Comparison of ENCODE assay signal across 11 cellular contexts in the genomic region with DNA sequence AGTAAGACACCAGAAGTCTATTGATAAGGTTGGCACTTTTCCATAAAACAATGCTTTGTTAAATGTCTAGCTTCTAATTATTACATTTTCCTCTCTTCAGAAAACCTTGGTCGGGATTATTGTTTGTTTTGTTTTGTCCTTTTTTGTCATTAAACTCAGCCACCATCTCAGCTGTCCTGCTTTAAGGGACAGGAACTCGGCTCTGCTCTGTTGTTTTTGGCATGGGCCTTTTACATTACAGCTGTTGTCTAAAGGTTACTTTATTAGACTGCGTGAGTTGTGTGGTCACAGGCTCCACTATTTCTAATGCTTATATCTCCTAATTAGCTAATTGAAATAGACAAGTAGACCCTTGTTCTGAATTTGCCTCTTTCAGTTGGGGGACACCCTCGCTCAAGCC. TPM values are rescaled to one million over a fixed set of nuclear protein-coding genes. Genes with fewer than 3 reads are reported as not detected.
DNase-seq lines count a peak whose midpoint lies in the region; ATAC-seq and TF ChIP-seq lines count a peak whose summit lies in the region.
"Had no signal": no experiment of that assay in that cellular context is flagged by ENCODE, and none has a peak within 500 bp of the region (broad histone marks: within the 10 kb centered on the region; RNA-seq: fewer than 3 reads in every experiment).

No MANE protein-coding gene starts in this region.

- no peak overlapping the region for H2BK5ac ChIP-seq in mesenchymal stem cell (ENCODE audit: low read depth, low read length, poor library complexity, severe bottlenecking)

- H3K18ac ChIP-seq in mesenchymal stem cell (ENCODE audit: low read depth in 1 of 2, low read length in 2 of 2), result no peak overlapping the region

- no peak overlapping the region for H3K4me2 ChIP-seq in mesenchymal stem cell (ENCODE audit: low read length, poor library complexity, severe bottlenecking)

- no peak for ATAC-seq in thoracic aorta (ENCODE audit: insufficient number of reproducible peaks, low FRiP score, low read depth)
- ATAC-seq in activated naive CD8-positive, alpha-beta T cell treated with anti-CD3 and anti-CD28 coated beads, Interleukin-2, amount 50 U/mL, for 24 hours, result no peak
- ATAC-seq: Panc1 had no signal

- H3K27me3 ChIP-seq in SJSA1 (replicated peaks), result no peaks in the 10 kb centered on the region
- H3K27me3 ChIP-seq in esophagus (ENCODE audit: control insufficient read depth in 1 of 2, insufficient read depth in 2 of 2, low read length in 2 of 2), result no peaks in the 10 kb centered on the region
- no peaks in the 10 kb centered on the region for H3K27me3 ChIP-seq in mesenchymal stem cell (ENCODE audit: control insufficient read depth in 1 of 2, insufficient read depth in 1 of 2, low read length in 2 of 2)
- H3K27me3 ChIP-seq in thoracic aorta (replicated peaks; ENCODE audit: insufficient read depth), result no peaks in the 10 kb centered on the region

- no peaks in the 10 kb centered on the region for H3K36me3 Mint-ChIP-seq in mesothelial cell of epicardium
- H3K36me3 Mint-ChIP-seq in activated naive CD8-positive, alpha-beta T cell treated with anti-CD3 and anti-CD28 coated beads, Interleukin-2, amount 50 U/mL, for 24 hours (ENCODE audit: low read depth), result no peaks in the 10 kb centered on the region

- TF ChIP-seq CTCF in thoracic aorta (IDR thresholded peaks at IDR 0.05) (no peak), mesothelial cell of epicardium (IDR thresholded peaks at IDR 0.05; ENCODE audit: unreplicated experiment) (no peak)

- H3K9me3 Mint-ChIP-seq in mesothelial cell of epicardium, result no peaks in the 10 kb centered on the region
- no peaks in the 10 kb centered on the region for H3K9me3 Mint-ChIP-seq in activated naive CD8-positive, alpha-beta T cell treated with anti-CD3 and anti-CD28 coated beads, Interleukin-2, amount 50 U/mL, for 24 hours

- no peak overlapping the region for H3K4ac ChIP-seq in mesenchymal stem cell (ENCODE audit: low read depth in 1 of 2, low read length in 2 of 2)

- H2BK120ac ChIP-seq in mesenchymal stem cell (ENCODE audit: low read depth, low read length), result no peak overlapping the region

- no peaks in the 10 kb centered on the region for H3K9me3 ChIP-seq in SJSA1 (replicated peaks)
- no peaks in the 10 kb centered on the region for H3K9me3 ChIP-seq in esophagus (ENCODE audit: control insufficient read depth in 2 of 2, insufficient read depth in 1 of 2, low read depth in 1 of 2, low read length in 1 of 2)
- no peaks in the 10 kb centered on the region for H3K9me3 ChIP-seq in mesenchymal stem cell (ENCODE audit: control insufficient read depth, low read length)
- H3K9me3 ChIP-seq in thoracic aorta, result no peaks in the 10 kb centered on the region

- no peak overlapping the region for H3K14ac ChIP-seq in mesenchymal stem cell (ENCODE audit: low read length in 2 of 2)

- H3K27ac Mint-ChIP-seq in mesothelial cell of epicardium, result no peak overlapping the region
- no peak overlapping the region for H3K27ac Mint-ChIP-seq in activated naive CD8-positive, alpha-beta T cell treated with anti-CD3 and anti-CD28 coated beads, Interleukin-2, amount 50 U/mL, for 24 hours

- H3K27ac ChIP-seq in SJSA1, result no peak overlapping the region
- peak overlapping the region; percentile 34 to 49 for H3K27ac ChIP-seq in esophagus (ENCODE audit: low read depth in 2 of 2, low read length in 1 of 2)
- H3K27ac ChIP-seq in mesenchymal stem cell (ENCODE audit: low read length, poor library complexity, severe bottlenecking), result peak overlapping the region; percentile 36
- no peak overlapping the region for H3K27ac ChIP-seq in thoracic aorta

- H3K23ac ChIP-seq in mesenchymal stem cell (ENCODE audit: low read length in 2 of 2), result no peak overlapping the region

- no peak overlapping the region for H2AFZ ChIP-seq in mesenchymal stem cell (ENCODE audit: low read depth, low read length)

- H3K4me3 ChIP-seq in SJSA1, result peak overlapping the region; percentile 37
- peak overlapping the region; percentile 33 to 42 for H3K4me3 ChIP-seq in esophagus (ENCODE audit: low read depth in 1 of 2, low read length in 2 of 2)
- H3K4me3 ChIP-seq in mesenchymal stem cell (ENCODE audit: insufficient read depth in 1 of 2, low read depth in 1 of 2, low read length in 2 of 2), result peak overlapping the region in 1 of 2 experiments; percentile 66
- H3K4me3 ChIP-seq in thoracic aorta, result peak overlapping the region; percentile 35

- no peaks in the 10 kb centered on the region for H3K27me3 Mint-ChIP-seq in mesothelial cell of epicardium (ENCODE audit: low read depth)
- H3K27me3 Mint-ChIP-seq in activated naive CD8-positive, alpha-beta T cell treated with anti-CD3 and anti-CD28 coated beads, Interleukin-2, amount 50 U/mL, for 24 hours, result peaks cover 20% of the 10 kb centered on the region

- DNase-seq in SJSA1 (ENCODE audit: low read depth in 1 of 2, low spot score in 2 of 2) (peak in 1 of 2 experiments; percentile 34), mesenchymal stem cell (no peak), thoracic aorta (ENCODE audit: low spot score) (no peak), Kasumi-1 (lab: John Stamatoyannopoulos, UW) (no peak), NCI-H2196 (lab: John Stamatoyannopoulos, UW; ENCODE audit: unreplicated experiment) (no peak), mesothelial cell of epicardium (ENCODE audit: low spot score in 2 of 2, unreplicated experiment in 2 of 2) (no peak)
- no peak for DNase-seq in activated naive CD8-positive, alpha-beta T cell treated with anti-CD3 and anti-CD28 coated beads, Interleukin-2, amount 50 U/mL, for 24 hours
- DNase-seq: NCI-H2107, retina had no signal

- peaks cover 47% of the 10 kb centered on the region for H3K4me1 ChIP-seq in SJSA1 (replicated peaks)
- peaks cover 0 to 3% of the 10 kb centered on the region in 2 donors for H3K4me1 ChIP-seq in esophagus (ENCODE audit: control insufficient read depth in 2 of 2, insufficient read depth in 2 of 2, low read length in 1 of 2)
- H3K4me1 ChIP-seq in mesenchymal stem cell (ENCODE audit: control insufficient read depth, insufficient read depth, low read depth, low read length), result peaks cover 8% of the 10 kb centered on the region
- peaks cover 0 to 16% of the 10 kb centered on the region in 2 donors for H3K4me1 ChIP-seq in thoracic aorta (ENCODE audit: control insufficient read depth in 1 of 2, low read depth in 2 of 2)

- no peak overlapping the region for H2BK15ac ChIP-seq in mesenchymal stem cell (ENCODE audit: low read depth, poor library complexity, severe bottlenecking)

- no peaks in the 10 kb centered on the region for H3K79me1 ChIP-seq in mesenchymal stem cell (replicated peaks; ENCODE audit: low read length, poor library complexity, severe bottlenecking)

- H3K36me3 ChIP-seq in SJSA1 (no peaks in the 10 kb centered on the region), esophagus (ENCODE audit: control insufficient read depth in 2 of 2, insufficient read depth in 2 of 2, low read length in 1 of 2) (no peaks in the 10 kb centered on the region), mesenchymal stem cell (ENCODE audit: control insufficient read depth in 1 of 2, insufficient read depth in 2 of 2, low read depth in 1 of 2, low read length in 2 of 2) (no peaks in the 10 kb centered on the region), thoracic aorta (no peaks in the 10 kb centered on the region)

- H2AK5ac ChIP-seq in mesenchymal stem cell (ENCODE audit: low read length, severe bottlenecking), result no peak overlapping the region

- no peak overlapping the region for H4K91ac ChIP-seq in mesenchymal stem cell (ENCODE audit: low read length)

- H3K9ac ChIP-seq in mesenchymal stem cell (ENCODE audit: low read length), result peak overlapping the region; percentile 75

- no peak overlapping the region for H2BK12ac ChIP-seq in mesenchymal stem cell (ENCODE audit: low read length in 2 of 2)

- no peak overlapping the region for H4K8ac ChIP-seq in mesenchymal stem cell (ENCODE audit: low read length)

- peaks cover 42% of the 10 kb centered on the region for H3K4me1 Mint-ChIP-seq in mesothelial cell of epicardium
- no peaks in the 10 kb centered on the region for H3K4me1 Mint-ChIP-seq in activated naive CD8-positive, alpha-beta T cell treated with anti-CD3 and anti-CD28 coated beads, Interleukin-2, amount 50 U/mL, for 24 hours

- 27 to 42% methylated on average over 4 of the region's 4 CpGs for WGBS in esophagus, 2 donors
- WGBS in mesenchymal stem cell, result 67% methylated on average over 1 of the region's 4 CpGs

- no peak overlapping the region for H3K4me3 Mint-ChIP-seq in mesothelial cell of epicardium
- H3K4me3 Mint-ChIP-seq in activated naive CD8-positive, alpha-beta T cell treated with anti-CD3 and anti-CD28 coated beads, Interleukin-2, amount 50 U/mL, for 24 hours, result no peak overlapping the region

RNA-seq across cellular contexts. Expression of a gene that starts 1.5 kb away (rescaled TPM):
- total RNA-seq in SJSA1 (2014; rRNA removed; shearing (Covaris generic)), result 3.1 and 9.9 TPM in 2 replicates
- polyA plus RNA-seq in esophagus, result 10 to 100 TPM; 18.3 to 35.9 TPM
- polyA plus RNA-seq in mesenchymal stem cell (2013, experiment 1 of 2), result 0.88 TPM
- polyA plus RNA-seq in mesenchymal stem cell (2013, experiment 2 of 2), result 0.81 TPM
- 10 to 100 TPM; 23.3 to 24.1 TPM for total RNA-seq in thoracic aorta
- total RNA-seq in mesothelial cell of epicardium, result 0.32 to 0.58 TPM (median 0.49 TPM) in 3 replicates

Comparison
In these comparisons a context has a peak if more than half of its experiments do, and no peak if none do; other contexts are left out.
1. H3K27ac ChIP-seq: peak in esophagus (2 of 2) and mesenchymal stem cell (single experiment); none in SJSA1 (single experiment) and thoracic aorta (0 of 2).